Comparison of ENCODE assay signal across 25 cellular contexts in the genomic region with DNA sequence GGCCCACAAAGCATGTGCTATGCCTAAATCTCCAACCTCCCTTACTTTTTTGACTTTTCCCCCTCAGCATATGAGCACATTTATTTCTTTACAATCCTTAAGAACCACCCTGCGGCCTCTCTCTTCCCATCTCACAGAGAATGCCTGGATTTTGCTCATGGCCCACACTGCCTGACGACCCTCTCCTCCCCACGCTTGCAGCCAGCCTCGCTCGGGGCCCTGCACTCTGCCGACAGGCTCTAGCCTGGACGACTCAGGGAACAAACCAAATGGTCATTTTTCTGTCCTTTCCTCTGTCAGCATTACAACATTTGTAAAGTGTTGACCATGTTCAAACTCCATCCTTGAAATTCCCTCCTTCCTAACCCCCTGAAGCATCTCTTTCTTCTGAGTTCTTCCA. TPM values are rescaled to one million over a fixed set of nuclear protein-coding genes. Genes with fewer than 3 reads are reported as not detected.
"Had no signal": no experiment of that assay in that cellular context is flagged by ENCODE, and none has a peak within 500 bp of the region (broad histone marks: within the 10 kb centered on the region; RNA-seq: fewer than 3 reads in every experiment).

No MANE protein-coding gene starts in this region.

- H3K36me3 ChIP-seq: colonic mucosa, gastrocnemius medialis, lower lobe of right lung, ovary, tibial artery had no signal

- H3K4me1 ChIP-seq: colonic mucosa had no signal

- H3K4me3 ChIP-seq: colonic mucosa, gastrocnemius medialis, lower lobe of right lung, ovary, smooth muscle cell, testis, tibial artery had no signal

- H3K27ac ChIP-seq: colonic mucosa, epithelial cell of prostate, gastrocnemius medialis, lower lobe of right lung, ovary, testis, tibial artery had no signal

- DNase-seq: colonic mucosa; effector CD8-positive, alpha-beta T cell; endodermal cell; foreskin fibroblast; gastrocnemius medialis; left ventricle myocardium superior; lower lobe of right lung; naive thymus-derived CD4-positive, alpha-beta T cell; nephron progenitor cell; occipital lobe; stimulated activated CD4-positive, alpha-beta T cell treated with anti-CD3 and anti-CD28 coated beads, Interleukin-12 subunit alpha, Interleukin-12 subunit beta, amount 100 ng/mL, for 4 hours; stimulated activated CD4-positive, alpha-beta T cell treated with anti-CD3 and anti-CD28 coated beads, Interleukin-1b, Interleukin-23, amount 100 ng/mL, for 48 hours; stimulated activated CD4-positive, alpha-beta T cell treated with anti-CD3 and anti-CD28 coated beads, Interleukin-4, amount 100 ng/mL, for 1 hour; stimulated activated CD8-positive, alpha-beta memory T cell treated with anti-CD3 and anti-CD28 coated beads, Interleukin-4, amount 100 ng/mL, for 48 hours; stimulated activated naive CD8-positive, alpha-beta T cell treated with anti-CD3 and anti-CD28 coated beads, Interleukin-15, Interleukin-2, amounts not matched to agents 100 U/mL and 50 U/mL, for 24 hours; testis had no signal

- H3K27me3 ChIP-seq: colonic mucosa, gastrocnemius medialis, ovary, testis had no signal

- H3K4me2 ChIP-seq: smooth muscle cell had no signal

- H3K9me3 ChIP-seq: colonic mucosa, gastrocnemius medialis, lower lobe of right lung, ovary, testis, tibial artery had no signal

- H3K36me3 Mint-ChIP-seq: memory B cell; naive thymus-derived CD4-positive, alpha-beta T cell; type B pancreatic cell had no signal

- H3K4me3 Mint-ChIP-seq: dendritic cell treated with granulocyte-macrophage colony-stimulating factor and Interleukin-4, amounts not matched to agents 40 ng/mL and 50 ng/mL, for 4 days; endodermal cell; memory B cell; naive thymus-derived CD4-positive, alpha-beta T cell; nephron progenitor cell; type B pancreatic cell had no signal

- H3K9me3 Mint-ChIP-seq: dendritic cell treated with granulocyte-macrophage colony-stimulating factor and Interleukin-4, amounts not matched to agents 40 ng/mL and 50 ng/mL, for 4 days; endodermal cell; memory B cell; nephron progenitor cell; type B pancreatic cell had no signal

- ATAC-seq: esophagus mucosa; gastrocnemius medialis; left ventricle myocardium superior; lower lobe of right lung; naive thymus-derived CD4-positive, alpha-beta T cell; stimulated activated naive CD8-positive, alpha-beta T cell treated with anti-CD3 and anti-CD28 coated beads, Interleukin-15, Interleukin-2, amounts not matched to agents 100 U/mL and 50 U/mL, for 24 hours had no signal

- H3K27ac Mint-ChIP-seq: dendritic cell treated with granulocyte-macrophage colony-stimulating factor and Interleukin-4, amounts not matched to agents 40 ng/mL and 50 ng/mL, for 4 days; endodermal cell; memory B cell; nephron progenitor cell; progenitor cell of endocrine pancreas; type B pancreatic cell had no signal

- H3K27me3 Mint-ChIP-seq: type B pancreatic cell had no signal

- H3K4me1 Mint-ChIP-seq: memory B cell had no signal

RNA-seq across cellular contexts. Expression of gene HES1, which starts 11.7 kb away (rescaled TPM):
- polyA plus RNA-seq: naive thymus-derived CD4-positive, alpha-beta T cell had no signal
